26 cellular contexts compared by ENCODE assay signal in the genomic region with DNA sequence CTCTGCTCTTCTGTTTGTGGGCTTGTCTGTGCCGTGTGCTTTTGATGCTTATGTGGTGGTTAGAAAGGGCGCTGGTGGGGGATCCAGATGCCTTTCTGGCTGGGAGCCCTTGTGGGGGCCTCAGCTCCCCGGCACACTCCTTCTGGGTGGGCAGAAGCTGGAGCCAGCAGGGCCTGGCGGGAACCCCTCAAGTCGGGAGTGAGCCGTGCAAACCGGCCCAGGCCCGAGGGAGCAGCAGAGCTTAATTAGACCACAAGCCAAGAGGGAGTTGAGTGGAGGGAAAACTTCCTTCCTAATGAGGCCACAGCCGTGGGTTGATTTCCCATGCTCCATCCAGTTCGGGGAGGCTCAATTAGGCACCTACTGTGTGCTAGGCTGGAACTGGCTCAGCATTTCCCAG.
DNase-seq lines count a peak whose midpoint lies in the region; ATAC-seq, FAIRE-seq and TF ChIP-seq lines count a peak whose summit lies in the region.
"Had no signal": no experiment of that assay in that cellular context is flagged by ENCODE, and none has a peak within 500 bp of the region (broad histone marks: within the 10 kb centered on the region; RNA-seq: fewer than 3 reads in every experiment).

No MANE protein-coding gene starts in this region.

- H3K4me1 ChIP-seq in H1 (replicated peaks in 1 of 4; ENCODE audit: control insufficient read depth in 3 of 4, insufficient read depth in 4 of 4, low read length in 3 of 4), result peaks cover 0 to 5% (median 0%) of the 10 kb centered on the region in 4 experiments; a peak in 2 of 7 replicates
- H3K4me1 ChIP-seq: A549, HAP-1, SJCRH30 had no signal

- H3K27me3 ChIP-seq in H1 (replicated peaks in 1 of 4; ENCODE audit: control insufficient read depth in 3 of 4, extremely low read depth in 1 of 4, insufficient read depth in 3 of 4, low read length in 3 of 4), result no peaks in the 10 kb centered on the region

- H3K9me3 ChIP-seq in H1 (ENCODE audit: insufficient read depth in 2 of 2, low read depth in 1 of 2, low read length in 1 of 2), result no peaks in the 10 kb centered on the region; a peak in 1 of 4 replicates
- H3K9me3 ChIP-seq: A549, HAP-1, SJCRH30 had no signal

- POLR2A ChIA-PET in H1 (lab: Charles Lee; ENCODE audit: partially characterized antibody), result no interaction called here

- no peaks in the 10 kb centered on the region for H3K36me3 ChIP-seq in H1 (ENCODE audit: control insufficient read depth in 2 of 4, insufficient read depth in 4 of 4, low read length in 3 of 4)
- H3K36me3 ChIP-seq: HAP-1, SJCRH30 had no signal

- no peak overlapping the region for H2BK15ac ChIP-seq in H1 (ENCODE audit: low read length)

- TF ChIP-seq RAD21 in H1 (IDR thresholded peaks at IDR 0.05 in 1 of 2, conservative IDR thresholded peaks at IDR 0.05 in 1 of 2; ENCODE audit: low read depth in 2 of 2, low read length in 2 of 2), result no peak

- no peak for ATAC-seq in stimulated activated effector memory CD8-positive, alpha-beta T cell treated with anti-CD3 and anti-CD28 coated beads, Interleukin-12 subunit alpha, Interleukin-12 subunit beta, amount 100 ng/mL, for 72 hours
- ATAC-seq: A549; CD8-positive, alpha-beta T cell; PC-3; SK-N-SH treated with all-trans-retinoic acid at 6 μM for 48 hours had no signal

- no peak overlapping the region for H2BK20ac ChIP-seq in H1 (ENCODE audit: low read length)

- H3K23ac ChIP-seq in H1 (ENCODE audit: insufficient read length), result no peak overlapping the region

- H3K27ac ChIP-seq in H1 (ENCODE audit: low read depth, low read length), result no peak overlapping the region
- H3K27ac ChIP-seq: A549, C4-2B, SJCRH30 had no signal

- H3K36me3 Mint-ChIP-seq in stimulated activated effector memory CD8-positive, alpha-beta T cell treated with anti-CD3 and anti-CD28 coated beads, Interleukin-12 subunit alpha, Interleukin-12 subunit beta, amount 100 ng/mL, for 72 hours, result no peaks in the 10 kb centered on the region
- H3K36me3 Mint-ChIP-seq: CD8-positive, alpha-beta T cell; IgD-negative memory B cell had no signal

- no peak overlapping the region for H3K4me2 ChIP-seq in H1 (ENCODE audit: insufficient read depth in 1 of 2, low read depth in 2 of 2, low read length in 2 of 2)
- H3K4me2 ChIP-seq: A549 had no signal

- H3K9ac ChIP-seq in H1 (replicated peaks in 1 of 4; ENCODE audit: extremely low read depth in 1 of 4, low read depth in 3 of 4, low read length in 3 of 4), result no peak overlapping the region

- TF ChIP-seq POLR2A in NB4 (IDR thresholded peaks at IDR 0.05; ENCODE audit: extremely low read depth, insufficient read length) (no peak), H1 (IDR thresholded peaks at IDR 0.05; ENCODE audit: control extremely low read depth in 1 of 2, low read depth in 2 of 2, low read length in 2 of 2) (no peak)

- no peak for FAIRE-seq in H1 (lab: Jason Lieb, UNC)
- FAIRE-seq: A549, GM18507 had no signal

- no peak overlapping the region for H2BK5ac ChIP-seq in H1 (ENCODE audit: low read depth, low read length)

- no peak overlapping the region for H4K91ac ChIP-seq in H1 (replicated peaks; ENCODE audit: insufficient read length, low read length)

- H3K79me2 ChIP-seq in H1 (ENCODE audit: control insufficient read depth in 1 of 2, insufficient read depth in 2 of 2, low read length in 2 of 2), result no peaks in the 10 kb centered on the region

- no peak overlapping the region for H3K4me3 Mint-ChIP-seq in stimulated activated effector memory CD8-positive, alpha-beta T cell treated with anti-CD3 and anti-CD28 coated beads, Interleukin-12 subunit alpha, Interleukin-12 subunit beta, amount 100 ng/mL, for 72 hours
- H3K4me3 Mint-ChIP-seq: CD8-positive, alpha-beta T cell; IgD-negative memory B cell had no signal

- H4K20me1 ChIP-seq in H1 (replicated peaks in 1 of 2; ENCODE audit: control insufficient read depth in 1 of 2, insufficient read depth in 2 of 2, low read length in 2 of 2), result no peaks in the 10 kb centered on the region

- no peak overlapping the region for H2BK120ac ChIP-seq in H1 (replicated peaks; ENCODE audit: low read depth, low read length)

- H3K18ac ChIP-seq in H1 (ENCODE audit: extremely low read depth, low read length), result no peak overlapping the region

- H3K79me1 ChIP-seq in H1 (ENCODE audit: low read depth, low read length), result peaks cover 3% of the 10 kb centered on the region; the same call in 1 of the 2 replicates

- H4K5ac ChIP-seq in H1 (ENCODE audit: insufficient read length, low read depth, low read length), result no peak overlapping the region

- WGBS in H1 (ENCODE audit: extremely low coverage in 1 of 2, insufficient coverage in 1 of 2, insufficient read length in 1 of 2, insufficient replicate concordance in 2 of 2, low coverage in 1 of 2, low lambda C conversion rate in 2 of 2, missing lambda C conversion rate in 1 of 2), 2 experiments, result 79% methylated on average over 10 of the region's 10 CpGs; no CpG with 5 or more reads in 1 of the 2 experiments

- DNase-seq in DMS79 (lab: John Stamatoyannopoulos, UW) (peak; percentile 70), NB4 (ENCODE audit: low read depth) (peak; percentile 66), H1 (ENCODE audit: low read depth in 1 of 2, low spot score in 2 of 2) (no peak), NCI-H345 treated with DMSO at 0.1 percent for 48 hours (lab: John Stamatoyannopoulos, UW; ENCODE audit: unreplicated experiment) (no peak)
- no peak for DNase-seq in stimulated activated effector memory CD8-positive, alpha-beta T cell treated with anti-CD3 and anti-CD28 coated beads, Interleukin-12 subunit alpha, Interleukin-12 subunit beta, amount 100 ng/mL, for 72 hours (ENCODE audit: low spot score in 2 of 2)
- no peak for DNase-seq in activated CD4-positive, alpha-beta T cell treated with anti-CD3 and anti-CD28 coated beads, Interleukin-2, amount 50 U/mL, for 4 hours
- DNase-seq in activated CD4-positive, CD25-positive, alpha-beta regulatory T cell (lab: John Stamatoyannopoulos, UW), result no peak
- DNase-seq: AML-193; DMS 273 treated with DMSO at 0.1 percent for 48 hours; DND-41; NCI-H1092 treated with DMSO at 0.1 percent for 48 hours; NCI-H1436; NCI-H187 treated with DMSO at 0.1 percent for 48 hours; NCI-H446 treated with DMSO at 0.1 percent for 48 hours; NCI-H526; NCI-H82; NK-92 treated with Interleukin-12 subunit alpha and Interleukin-12 subunit beta, amount 100 ng/mL, for 24 hours; PC-3; SJCRH30 had no signal

- no peak overlapping the region for H3K4me3 ChIP-seq in NB4 (ENCODE audit: low read depth, low read length)
- H3K4me3 ChIP-seq in H1 (ENCODE audit: extremely low read depth in 1 of 4, insufficient read depth in 2 of 4, low read depth in 3 of 4, low read length in 4 of 4), result no peak overlapping the region
- H3K4me3 ChIP-seq: A549, HAP-1, SJCRH30 had no signal

- no peak overlapping the region for H2BK12ac ChIP-seq in H1 (ENCODE audit: low read depth, low read length)

- CTCF ChIA-PET in H1 (lab: Charles Lee; ENCODE audit: partially characterized antibody), result interaction anchor here (0.6 kb wide), 1 partner anchor 140 kb away, joined by 4 read pairs; no protein-coding TSS in a partner anchor

- H2AK5ac ChIP-seq in H1 (ENCODE audit: low read depth, low read length), result no peak overlapping the region

- no peak for TF ChIP-seq EP300 in H1 (IDR thresholded peaks at IDR 0.05; ENCODE audit: borderline replicate concordance in 1 of 2, low read depth in 2 of 2, low read length in 2 of 2)

- peak overlapping the region; percentile 12 for H3K27ac Mint-ChIP-seq in stimulated activated effector memory CD8-positive, alpha-beta T cell treated with anti-CD3 and anti-CD28 coated beads, Interleukin-12 subunit alpha, Interleukin-12 subunit beta, amount 100 ng/mL, for 72 hours
- H3K27ac Mint-ChIP-seq: CD8-positive, alpha-beta T cell had no signal

- no peak overlapping the region for H3K4ac ChIP-seq in H1 (replicated peaks; ENCODE audit: insufficient read length, low read depth, low read length)

- H3K56ac ChIP-seq in H1 (replicated peaks; ENCODE audit: insufficient read length, low read depth, low read length), result no peak overlapping the region

- TF ChIP-seq CTCF in NB4 (IDR thresholded peaks at IDR 0.05; ENCODE audit: low read depth, low read length) (no peak), H1 (IDR thresholded peaks at IDR 0.05; ENCODE audit: control extremely low read depth in 1 of 3, insufficient read depth in 1 of 3, low read depth in 1 of 3, low read length in 3 of 3) (no peak)

- H3K4me1 Mint-ChIP-seq in stimulated activated effector memory CD8-positive, alpha-beta T cell treated with anti-CD3 and anti-CD28 coated beads, Interleukin-12 subunit alpha, Interleukin-12 subunit beta, amount 100 ng/mL, for 72 hours, result peaks cover 12% of the 10 kb centered on the region

- H3K9me3 Mint-ChIP-seq in stimulated activated effector memory CD8-positive, alpha-beta T cell treated with anti-CD3 and anti-CD28 coated beads, Interleukin-12 subunit alpha, Interleukin-12 subunit beta, amount 100 ng/mL, for 72 hours, result no peaks in the 10 kb centered on the region
- H3K9me3 Mint-ChIP-seq: CD8-positive, alpha-beta T cell had no signal

- no peak overlapping the region for H2AFZ ChIP-seq in H1 (ENCODE audit: low read length)

- no peak overlapping the region for H3K14ac ChIP-seq in H1 (ENCODE audit: insufficient read length)

- H3K23me2 ChIP-seq in H1 (ENCODE audit: low read depth, low read length), result no peaks in the 10 kb centered on the region

- peak overlapping the region; percentile 57; the same call in 1 of the 2 replicates for H4K8ac ChIP-seq in H1 (ENCODE audit: extremely low read depth, insufficient read depth, low read length)

TF ChIP-seq in H1, 55 proteins besides CTCF, POLR2A, EP300 and RAD21 (continues in another document):
- TF ChIP-seq, protein P1, sequence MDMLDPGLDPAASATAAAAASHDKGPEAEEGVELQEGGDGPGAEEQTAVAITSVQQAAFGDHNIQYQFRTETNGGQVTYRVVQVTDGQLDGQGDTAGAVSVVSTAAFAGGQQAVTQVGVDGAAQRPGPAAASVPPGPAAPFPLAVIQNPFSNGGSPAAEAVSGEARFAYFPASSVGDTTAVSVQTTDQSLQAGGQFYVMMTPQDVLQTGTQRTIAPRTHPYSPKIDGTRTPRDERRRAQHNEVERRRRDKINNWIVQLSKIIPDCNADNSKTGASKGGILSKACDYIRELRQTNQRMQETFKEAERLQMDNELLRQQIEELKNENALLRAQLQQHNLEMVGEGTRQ (IDR thresholded peaks at IDR 0.05; ENCODE audit: low read length), result no peak
- no peak for TF ChIP-seq BRCA1 (IDR thresholded peaks at IDR 0.05; ENCODE audit: low read depth, low read length)
- TF ChIP-seq TEAD4 (IDR thresholded peaks at IDR 0.05; ENCODE audit: low read depth, low read length), result no peak
- no peak for TF ChIP-seq ZNF274 (IDR thresholded peaks at IDR 0.05; ENCODE audit: borderline replicate concordance, extremely low read depth, low read length)
- TF ChIP-seq JUND (IDR thresholded peaks at IDR 0.05; ENCODE audit: low read length), result no peak
- TF ChIP-seq GTF2F1 (IDR thresholded peaks at IDR 0.05; ENCODE audit: borderline replicate concordance, low read depth, low read length), result no peak
- no peak for TF ChIP-seq SIX5 (IDR thresholded peaks at IDR 0.05; ENCODE audit: low read depth, low read length)
- no peak for TF ChIP-seq JUN (IDR thresholded peaks at IDR 0.05; ENCODE audit: low read depth, low read length)
- no peak for TF ChIP-seq POLR2AphosphoS5 (IDR thresholded peaks at IDR 0.05; ENCODE audit: low read depth, low read length)
- no peak for TF ChIP-seq KDM4A (IDR thresholded peaks at IDR 0.05; ENCODE audit: low read depth, low read length, severe bottlenecking)

Comparison
In these comparisons a context has a peak if more than half of its experiments do, and no peak if none do; other contexts are left out.
1. DNase-seq: peak in DMS79 (single experiment) and NB4 (single experiment); none in H1 (0 of 2), stimulated activated effector memory CD8-positive, alpha-beta T cell treated with anti-CD3 and anti-CD28 coated beads, Interleukin-12 subunit alpha, Interleukin-12 subunit beta, amount 100 ng/mL, for 72 hours (0 of 2), NCI-H345 treated with DMSO at 0.1 percent for 48 hours (single experiment), activated CD4-positive, alpha-beta T cell treated with anti-CD3 and anti-CD28 coated beads, Interleukin-2, amount 50 U/mL, for 4 hours (0 of 2) and activated CD4-positive, CD25-positive, alpha-beta regulatory T cell (0 of 4).